In genomic region chr4:5758741-5759140, GRCh38 we compare ENCODE assay signal across 10 cellular contexts. TPM values are rescaled to one million over a fixed set of nuclear protein-coding genes. Genes with fewer than 3 reads are reported as not detected.
DNase-seq lines count a peak whose midpoint lies in the region; ATAC-seq, FAIRE-seq and TF ChIP-seq lines count a peak whose summit lies in the region.
"Had no signal": no experiment of that assay in that cellular context is flagged by ENCODE, and none has a peak within 500 bp of the region (broad histone marks: within the 10 kb centered on the region; RNA-seq: fewer than 3 reads in every experiment).

No MANE protein-coding gene starts in this region.

- peaks cover 27% of the 10 kb centered on the region for H3K4me1 Mint-ChIP-seq in MCF 10A (ENCODE audit: insufficient read depth, unreplicated experiment)
- peaks cover 14% of the 10 kb centered on the region for H3K4me1 Mint-ChIP-seq in activated CD4-positive, alpha-beta memory T cell treated with anti-CD3 and anti-CD28 coated beads for 36 hours (ENCODE audit: low read depth)

- H3K4me3 ChIP-seq in breast epithelium: no peak overlapping the region
- H3K4me3 ChIP-seq in lower lobe of right lung: no peak overlapping the region
- H3K4me3 ChIP-seq: ascending aorta, psoas muscle had no signal

- DNase-seq in MCF 10A (ENCODE audit: unreplicated experiment) (peak; percentile 94), breast epithelium (ENCODE audit: low spot score in 2 of 2) (no peak), kidney glomerular epithelial cell (lab: John Stamatoyannopoulos, UW) (peak; percentile 98), urothelium cell line (ENCODE audit: low spot score) (peak; percentile 72), lower lobe of right lung (no peak), HuH-7 (ENCODE audit: low spot score) (no peak)
- peak; percentile 84 for DNase-seq in activated CD4-positive, alpha-beta memory T cell treated with anti-CD3 and anti-CD28 coated beads for 36 hours
- DNase-seq: psoas muscle had no signal

- peaks cover 30% of the 10 kb centered on the region for H3K36me3 Mint-ChIP-seq in MCF 10A (ENCODE audit: insufficient read depth, unreplicated experiment)
- no peaks in the 10 kb centered on the region for H3K36me3 Mint-ChIP-seq in activated CD4-positive, alpha-beta memory T cell treated with anti-CD3 and anti-CD28 coated beads for 36 hours

- no peak for FAIRE-seq in urothelium cell line (lab: Jason Lieb, UNC)

- H3K4me3 Mint-ChIP-seq in MCF 10A (ENCODE audit: unreplicated experiment): no peak overlapping the region
- no peak overlapping the region for H3K4me3 Mint-ChIP-seq in activated CD4-positive, alpha-beta memory T cell treated with anti-CD3 and anti-CD28 coated beads for 36 hours

- intact Hi-C loops in MCF 10A (cut with micrococcal nuclease) (loop anchor here (1.0 to 2.0 kb wide), 2 partner anchors 28 to 46 kb away; no protein-coding TSS in a partner anchor), breast epithelium (cut with DNase I; ENCODE audit: low total_unique reads) (no loop called here), lower lobe of right lung (cut with DNase I) (no loop called here)
- intact Hi-C loops in activated CD4-positive, alpha-beta memory T cell treated with anti-CD3 and anti-CD28 coated beads for 36 hours (cut with micrococcal nuclease): loop anchor here (1.0 to 2.0 kb wide), 2 partner anchors 46 to 104 kb away; no protein-coding TSS in a partner anchor

- BruUV-seq in MCF 10A (replicated peaks; lab: Mats Ljungman, UMichigan): no TSS peak

- H3K27ac Mint-ChIP-seq in MCF 10A (ENCODE audit: low read depth, unreplicated experiment): peak overlapping the region; percentile 86
- H3K27ac Mint-ChIP-seq in activated CD4-positive, alpha-beta memory T cell treated with anti-CD3 and anti-CD28 coated beads for 36 hours: no peak overlapping the region

- H3K36me3 ChIP-seq in breast epithelium: peaks cover 7% of the 10 kb centered on the region
- peaks cover 37% of the 10 kb centered on the region for H3K36me3 ChIP-seq in lower lobe of right lung

- TF ChIP-seq CTCF in MCF 10A (IDR thresholded peaks at IDR 0.05; ENCODE audit: unreplicated experiment): no peak
- TF ChIP-seq CTCF in breast epithelium (IDR thresholded peaks at IDR 0.05): no peak
- no peak for TF ChIP-seq CTCF in lower lobe of right lung (IDR thresholded peaks at IDR 0.05)

- H3K27ac ChIP-seq in breast epithelium (no peak overlapping the region), lower lobe of right lung (no peak overlapping the region)
- H3K27ac ChIP-seq: ascending aorta, psoas muscle had no signal

- no peaks in the 10 kb centered on the region for H3K27me3 Mint-ChIP-seq in MCF 10A (ENCODE audit: insufficient read depth, unreplicated experiment)
- H3K27me3 Mint-ChIP-seq in activated CD4-positive, alpha-beta memory T cell treated with anti-CD3 and anti-CD28 coated beads for 36 hours: no peaks in the 10 kb centered on the region

- no peaks in the 10 kb centered on the region for H3K27me3 ChIP-seq in breast epithelium
- H3K27me3 ChIP-seq in lower lobe of right lung (ENCODE audit: low read depth): no peaks in the 10 kb centered on the region
- H3K27me3 ChIP-seq: ascending aorta had no signal

- CTCF ChIA-PET in MCF 10A (lab: Yijun Ruan, JAX): interaction anchor here (0.8 to 2.7 kb wide), 3 partner anchors 28 to 35 kb away, joined by 3 to 14 read pairs (median 5); no protein-coding TSS in a partner anchor
- CTCF ChIA-PET in activated CD4-positive, alpha-beta memory T cell treated with anti-CD3 and anti-CD28 coated beads for 36 hours (lab: Charles Lee): no interaction called here

- POLR2A ChIA-PET in MCF 10A (lab: Yijun Ruan, JAX): interaction anchor here (1.0 to 2.7 kb wide), 4 partner anchors 11 to 28 kb away, joined by 3 to 10 read pairs (median 6); no protein-coding TSS in a partner anchor
- POLR2A ChIA-PET in activated CD4-positive, alpha-beta memory T cell treated with anti-CD3 and anti-CD28 coated beads for 36 hours (lab: Charles Lee): interaction anchor here (1.0 kb wide), 1 partner anchor 48 kb away, joined by 3 read pairs; the partner anchor contains the start of gene EVC

- no peak for TF ChIP-seq POLR2A in breast epithelium (IDR thresholded peaks at IDR 0.05)

- no peaks in the 10 kb centered on the region for H3K9me3 Mint-ChIP-seq in MCF 10A (ENCODE audit: unreplicated experiment)
- H3K9me3 Mint-ChIP-seq in activated CD4-positive, alpha-beta memory T cell treated with anti-CD3 and anti-CD28 coated beads for 36 hours: no peaks in the 10 kb centered on the region

- ATAC-seq in HG03025 (IDR thresholded peaks at IDR 0.05; ENCODE audit: low FRiP score, unreplicated experiment) (no peak), lower lobe of right lung (no peak)
- ATAC-seq: psoas muscle had no signal

- no peaks in the 10 kb centered on the region for H3K9me3 ChIP-seq in breast epithelium
- H3K9me3 ChIP-seq in lower lobe of right lung: no peaks in the 10 kb centered on the region
- H3K9me3 ChIP-seq: ascending aorta, psoas muscle had no signal

- H3K4me1 ChIP-seq in breast epithelium (no peaks in the 10 kb centered on the region), lower lobe of right lung (no peaks in the 10 kb centered on the region)
- H3K4me1 ChIP-seq: ascending aorta, psoas muscle had no signal

RNA-seq across cellular contexts. Expression of gene EVC, which starts 47.7 kb away (rescaled TPM):
- 29.0 and 29.3 TPM in 2 replicates for total RNA-seq in MCF 10A (2022)
- total RNA-seq in breast epithelium: 10 to 100 TPM; 20.0 to 27.5 (median 25.9) TPM
- 1 to 10 TPM; 1.7 to 3.1 TPM for total RNA-seq in activated CD4-positive, alpha-beta memory T cell treated with anti-CD3 and anti-CD28 coated beads for 36 hours
- 24.3 TPM for total RNA-seq in lower lobe of right lung

RNA-seq across cellular contexts. Expression of gene EVC2, which starts 50.4 kb away (rescaled TPM):
- total RNA-seq in MCF 10A (2022) (5.5 and 6.0 TPM in 2 replicates), breast epithelium (10 to 100 TPM; 16.0 to 19.5 (median 17.7) TPM), lower lobe of right lung (4.9 TPM)
- 1 to 10 TPM; 1.7 to 1.8 TPM for total RNA-seq in activated CD4-positive, alpha-beta memory T cell treated with anti-CD3 and anti-CD28 coated beads for 36 hours

Comparison
In these comparisons a context has a peak if more than half of its experiments do, and no peak if none do; other contexts are left out.
1. DNase-seq: peak in MCF 10A (single experiment), activated CD4-positive, alpha-beta memory T cell treated with anti-CD3 and anti-CD28 coated beads for 36 hours (single experiment), kidney glomerular epithelial cell (single experiment) and urothelium cell line (single experiment); none in breast epithelium (0 of 2), lower lobe of right lung (single experiment) and HuH-7 (single experiment).
2. intact Hi-C loops: an anchor here in MCF 10A (1.0 to 2.0 kb wide) and activated CD4-positive, alpha-beta memory T cell treated with anti-CD3 and anti-CD28 coated beads for 36 hours (1.0 to 2.0 kb wide); none called in breast epithelium and lower lobe of right lung.